ENCODE assay signal across 7 cellular contexts in the genomic region with DNA sequence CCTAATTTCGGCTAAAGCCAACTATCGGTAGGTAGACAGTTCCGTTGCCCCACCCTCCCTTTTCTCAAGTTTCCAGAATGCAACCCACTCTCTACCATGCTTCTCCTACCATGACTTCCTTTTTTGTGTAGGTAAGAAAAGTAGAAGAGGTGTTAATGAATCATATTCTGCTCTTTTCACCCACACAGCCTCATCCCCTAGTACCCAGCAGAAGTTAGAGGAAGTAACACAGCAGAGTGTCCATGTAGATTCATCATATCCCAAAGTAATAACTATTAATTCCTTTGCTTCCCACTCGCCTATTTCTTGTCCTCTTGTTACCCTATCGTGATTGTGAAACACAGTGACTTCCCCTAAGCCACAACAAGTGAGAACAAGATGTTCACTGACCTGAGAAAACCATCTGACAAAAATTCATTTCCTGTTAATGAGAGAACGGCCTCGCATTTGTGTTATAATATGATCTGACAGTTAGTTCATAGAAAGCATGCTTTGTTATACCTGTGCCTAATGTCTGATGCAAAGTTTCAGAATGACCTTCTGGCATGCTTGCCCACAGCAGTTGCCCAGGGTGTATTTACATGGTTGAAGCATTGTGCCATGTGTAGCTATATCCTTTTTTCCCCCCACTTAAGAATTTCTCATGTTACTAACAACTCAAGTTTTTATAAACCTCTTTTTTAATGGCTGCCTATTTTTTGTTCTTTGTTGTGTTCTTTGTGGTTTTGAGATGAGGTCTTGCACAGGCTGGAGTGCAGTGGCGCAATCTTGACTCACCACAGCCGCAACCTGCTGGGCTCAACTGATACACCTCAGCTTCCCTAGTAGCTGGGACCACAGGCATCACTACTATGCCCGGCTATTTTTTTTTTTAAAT.
DNase-seq lines count a peak whose midpoint lies in the region; ATAC-seq and TF ChIP-seq lines count a peak whose summit lies in the region.

No MANE protein-coding gene starts in this region.

- H3K36me3 Mint-ChIP-seq in activated B cell treated with CpG ODN at 0.5 μM for 24 hours (ENCODE audit: low read depth) = peaks cover 21% of the 10 kb centered on the region

- TF ChIP-seq CTCF in activated B cell treated with CpG ODN at 0.5 μM for 24 hours (IDR thresholded peaks at IDR 0.05) = no peak
- TF ChIP-seq CTCF in choroid plexus epithelial cell (conservative IDR thresholded peaks at IDR 0.05; ENCODE audit: low read depth, low read length) = no peak

- ATAC-seq in GM19438 (IDR thresholded peaks at IDR 0.05; ENCODE audit: low read depth, unreplicated experiment) (peak; percentile 78), HG03342 (IDR thresholded peaks at IDR 0.05; ENCODE audit: unreplicated experiment) (peak; percentile 78), activated B cell treated with CpG ODN at 0.5 μM for 24 hours (ENCODE audit: low read depth) (peak; percentile 67)

- no peak overlapping the region for H3K4me3 ChIP-seq in choroid plexus epithelial cell (ENCODE audit: low read depth, low read length)

- H3K9me3 Mint-ChIP-seq in activated B cell treated with CpG ODN at 0.5 μM for 24 hours = no peaks in the 10 kb centered on the region

- intact Hi-C loops in activated B cell treated with CpG ODN at 0.5 μM for 24 hours (cut with micrococcal nuclease) = loop anchor here (1.0 to 5.0 kb wide), 6 partner anchors 185 to 551 kb away; partner anchors contain the start of genes EIF4E, METAP1, RAP1GDS1 and STPG2

- H3K27me3 Mint-ChIP-seq in activated B cell treated with CpG ODN at 0.5 μM for 24 hours = no peaks in the 10 kb centered on the region

- peaks cover 41% of the 10 kb centered on the region for H3K4me1 Mint-ChIP-seq in activated B cell treated with CpG ODN at 0.5 μM for 24 hours

- H3K4me3 Mint-ChIP-seq in activated B cell treated with CpG ODN at 0.5 μM for 24 hours = peak overlapping the region; percentile 72

- H3K27ac Mint-ChIP-seq in activated B cell treated with CpG ODN at 0.5 μM for 24 hours = peak overlapping the region; percentile 87

- CTCF ChIA-PET in activated B cell treated with CpG ODN at 0.5 μM for 24 hours (lab: Charles Lee) = no interaction called here

- no peak for DNase-seq in activated B cell treated with CpG ODN at 0.5 μM for 24 hours
- peak; percentile 95 for DNase-seq in choroid plexus epithelial cell (ENCODE audit: low read depth)
- peak; percentile 19 for DNase-seq in stimulated activated CD4-positive, alpha-beta T cell treated with anti-CD3 and anti-CD28 coated beads, Interleukin-12 subunit alpha, Interleukin-12 subunit beta, amount 100 ng/mL, for 4 hours
- DNase-seq in NCI-H128 (lab: John Stamatoyannopoulos, UW; ENCODE audit: unreplicated experiment) = no peak
- DNase-seq in OCI-M2 (lab: John Stamatoyannopoulos, UW; ENCODE audit: unreplicated experiment) = no peak

- POLR2A ChIA-PET in activated B cell treated with CpG ODN at 0.5 μM for 24 hours (lab: Charles Lee) = interaction anchor here (0.8 to 1.7 kb wide), 4 partner anchors 186 to 483 kb away, joined by 3 to 13 read pairs (median 6); partner anchors contain the start of genes EIF4E, RAP1GDS1 and STPG2

Comparison
In these comparisons a context has a peak if more than half of its experiments do, and no peak if none do; other contexts are left out.
1. DNase-seq: peak in choroid plexus epithelial cell (single experiment) and stimulated activated CD4-positive, alpha-beta T cell treated with anti-CD3 and anti-CD28 coated beads, Interleukin-12 subunit alpha, Interleukin-12 subunit beta, amount 100 ng/mL, for 4 hours (single experiment); none in activated B cell treated with CpG ODN at 0.5 μM for 24 hours (single experiment), NCI-H128 (single experiment) and OCI-M2 (single experiment).
2. Peak in every context shown above with its lines, with median percentiles within 50 percentile points of each other: ATAC-seq.